8 cellular contexts compared by ENCODE assay signal in genomic region chr2:108535380-108535677, GRCh38. TPM values are rescaled to one million over a fixed set of nuclear protein-coding genes. Genes with fewer than 3 reads are reported as not detected.
A peak's percentile ranks its signal among the peaks of the same experiment; 100 is the strongest.
DNase-seq lines count a peak whose midpoint lies in the region; ATAC-seq, FAIRE-seq and TF ChIP-seq lines count a peak whose summit lies in the region.

No MANE protein-coding gene starts in this region.

- no peak for TF ChIP-seq POLR2A in tibial nerve (IDR thresholded peaks at IDR 0.05)

- peak overlapping the region; percentile 89 for H3K4me3 ChIP-seq in astrocyte (ENCODE audit: insufficient read depth, low read depth, low read length)
- H3K4me3 ChIP-seq in left lung = peak overlapping the region; percentile 56 to 74
- H3K4me3 ChIP-seq in tibial nerve = peak overlapping the region; percentile 65 to 83 (median 68)

- H3K27ac ChIP-seq in astrocyte (ENCODE audit: low read depth, low read length) (peak overlapping the region; percentile 83), left lung (peak overlapping the region; percentile 93 to 96), tibial nerve (peak overlapping the region in 3 of 4 donors; percentile 63 to 96 (median 94))

- peaks cover 48% of the 10 kb centered on the region for H3K4me1 Mint-ChIP-seq in activated CD8-positive, alpha-beta memory T cell treated with anti-CD3 and anti-CD28 coated beads, Interleukin-2, amount 10 ng/mL, durations not matched to agents 7 days and 5 days
- H3K4me1 Mint-ChIP-seq in astrocyte (ENCODE audit: low read depth, unreplicated experiment) = peaks cover 26% of the 10 kb centered on the region

- CTCF ChIA-PET in activated CD8-positive, alpha-beta memory T cell treated with anti-CD3 and anti-CD28 coated beads, Interleukin-2, amount 10 ng/mL, durations not matched to agents 7 days and 5 days (lab: Charles Lee) = interaction anchor here (1.1 to 2.6 kb wide), 3 partner anchors 49 to 184 kb away, joined by 3 to 12 read pairs (median 3); partner anchors contain the start of gene RANBP2

- peaks cover 57% of the 10 kb centered on the region for H3K79me2 ChIP-seq in astrocyte (ENCODE audit: insufficient read depth, low read length)

- H3K36me3 Mint-ChIP-seq in activated CD8-positive, alpha-beta memory T cell treated with anti-CD3 and anti-CD28 coated beads, Interleukin-2, amount 10 ng/mL, durations not matched to agents 7 days and 5 days = peaks cover 14% of the 10 kb centered on the region
- peaks cover 5% of the 10 kb centered on the region for H3K36me3 Mint-ChIP-seq in astrocyte (ENCODE audit: low read depth, unreplicated experiment)

- H3K27me3 Mint-ChIP-seq in activated CD8-positive, alpha-beta memory T cell treated with anti-CD3 and anti-CD28 coated beads, Interleukin-2, amount 10 ng/mL, durations not matched to agents 7 days and 5 days = no peaks in the 10 kb centered on the region
- H3K27me3 Mint-ChIP-seq in astrocyte (ENCODE audit: low read depth, unreplicated experiment) = no peaks in the 10 kb centered on the region

- H3K9me3 ChIP-seq in astrocyte (ENCODE audit: insufficient read depth, low read depth, low read length) (no peaks in the 10 kb centered on the region), left lung (no peaks in the 10 kb centered on the region), tibial nerve (no peaks in the 10 kb centered on the region)

- H4K20me1 ChIP-seq in astrocyte (ENCODE audit: insufficient read depth, low read length) = peaks cover 55% of the 10 kb centered on the region

- H3K36me3 ChIP-seq in astrocyte (ENCODE audit: insufficient read depth, low read length) (no peaks in the 10 kb centered on the region), left lung (no peaks in the 10 kb centered on the region), tibial nerve (no peaks in the 10 kb centered on the region)

- intact Hi-C loops in left lung (cut with DNase I) = no loop called here
- intact Hi-C loops in left colon (cut with DNase I, micrococcal nuclease) = loop anchor here in 1 of 2 donors (10.0 kb wide), 1 partner anchor 49 kb away; no protein-coding TSS in a partner anchor

- TF ChIP-seq CTCF in astrocyte (IDR thresholded peaks at IDR 0.05; ENCODE audit: insufficient read depth, low read depth, low read length) (no peak), left lung (IDR thresholded peaks at IDR 0.05) (no peak), tibial nerve (IDR thresholded peaks at IDR 0.05) (no peak)

- WGBS in tibial nerve, 2 donors = 14 to 19% methylated on average over 10 of the region's 10 CpGs

- H3K4me2 ChIP-seq in astrocyte (ENCODE audit: low read length) = peak overlapping the region; percentile 92

- H2AFZ ChIP-seq in astrocyte (ENCODE audit: low read depth, low read length) = no peak overlapping the region

- H3K4me1 ChIP-seq in astrocyte (ENCODE audit: insufficient read depth, low read length) (peaks cover 28% of the 10 kb centered on the region), left lung (peaks cover 0 to 33% of the 10 kb centered on the region in 2 donors), tibial nerve (peaks cover 0 to 39% (median 14%) of the 10 kb centered on the region in 4 donors)

- peak overlapping the region; percentile 95 for H3K9ac ChIP-seq in astrocyte (ENCODE audit: low read length)

- peak; percentile 54 for FAIRE-seq in astrocyte (lab: Jason Lieb, UNC)

- ATAC-seq in activated CD8-positive, alpha-beta memory T cell treated with anti-CD3 and anti-CD28 coated beads, Interleukin-2, amount 10 ng/mL, durations not matched to agents 7 days and 5 days = no peak
- ATAC-seq in left lung (no peak), left colon (no peak)

- no peaks in the 10 kb centered on the region for H3K9me3 Mint-ChIP-seq in activated CD8-positive, alpha-beta memory T cell treated with anti-CD3 and anti-CD28 coated beads, Interleukin-2, amount 10 ng/mL, durations not matched to agents 7 days and 5 days (ENCODE audit: low read depth)
- H3K9me3 Mint-ChIP-seq in astrocyte (ENCODE audit: unreplicated experiment) = no peaks in the 10 kb centered on the region

- peak overlapping the region; percentile 94 for H3K4me3 Mint-ChIP-seq in activated CD8-positive, alpha-beta memory T cell treated with anti-CD3 and anti-CD28 coated beads, Interleukin-2, amount 10 ng/mL, durations not matched to agents 7 days and 5 days
- peak overlapping the region; percentile 95 for H3K4me3 Mint-ChIP-seq in astrocyte (ENCODE audit: unreplicated experiment)

- no peaks in the 10 kb centered on the region for H3K27me3 ChIP-seq in astrocyte (ENCODE audit: insufficient read depth, low read length)
- H3K27me3 ChIP-seq in left lung = no peaks in the 10 kb centered on the region
- H3K27me3 ChIP-seq in tibial nerve = peaks cover 0 to 2% of the 10 kb centered on the region in 2 donors

- H3K27ac Mint-ChIP-seq in activated CD8-positive, alpha-beta memory T cell treated with anti-CD3 and anti-CD28 coated beads, Interleukin-2, amount 10 ng/mL, durations not matched to agents 7 days and 5 days = no peak overlapping the region
- peak overlapping the region; percentile 97 for H3K27ac Mint-ChIP-seq in astrocyte (ENCODE audit: unreplicated experiment)

- TF ChIP-seq EP300 in tibial nerve (IDR thresholded peaks at IDR 0.05) = no peak

- DNase-seq in activated CD8-positive, alpha-beta memory T cell treated with anti-CD3 and anti-CD28 coated beads, Interleukin-2, amount 10 ng/mL, durations not matched to agents 7 days and 5 days = no peak
- no peak for DNase-seq in activated CD8-positive, alpha-beta memory T cell treated with anti-CD3 and anti-CD28 coated beads, Interleukin-2, amount 50 U/mL, for 48 hours
- DNase-seq in astrocyte (ENCODE audit: low read depth) (no peak), left lung (no peak), tibial nerve (ENCODE audit: low spot score in 2 of 2) (no peak), NCI-H1694 (lab: John Stamatoyannopoulos, UW) (no peak), left colon (no peak), SHP77 (lab: John Stamatoyannopoulos, UW) (no peak)

RNA-seq across cellular contexts. Expression of gene LIMS1, which starts 1.1 kb away (rescaled TPM):
- total RNA-seq in activated CD8-positive, alpha-beta memory T cell treated with anti-CD3 and anti-CD28 coated beads, Interleukin-2, amount 10 ng/mL, durations not matched to agents 7 days and 5 days = 10 to 100 TPM; 57.2 to 58.2 TPM
- 202 and 205 TPM in 2 replicates for total RNA-seq in astrocyte
- total RNA-seq in left lung = 100 to 1,000 TPM; 111 to 122 TPM
- total RNA-seq in tibial nerve = 10 to 100 TPM; 33.7 to 86.3 (median 49.2) TPM
- total RNA-seq in left colon = 10 to 100 TPM; 28.4 to 33.9 TPM
